Comparison of ENCODE assay signal across 8 cellular contexts in genomic region chr17:17782425-17783120, GRCh38. TPM values are rescaled to one million over a fixed set of nuclear protein-coding genes. Genes with fewer than 3 reads are reported as not detected.
A peak's percentile ranks its signal among the peaks of the same experiment; 100 is the strongest.
DNase-seq lines count a peak whose midpoint lies in the region; ATAC-seq and TF ChIP-seq lines count a peak whose summit lies in the region.

No MANE protein-coding gene starts in this region.

- H3K9ac ChIP-seq in iPS-15b (ENCODE audit: low read depth, low read length): peak overlapping the region; percentile 37
- peak overlapping the region; percentile 26 for H3K9ac ChIP-seq in smooth muscle cell (ENCODE audit: low read depth)

- no peak overlapping the region for H2AFZ ChIP-seq in smooth muscle cell (ENCODE audit: low read depth)

- no peaks in the 10 kb centered on the region for H3K36me3 Mint-ChIP-seq in activated naive CD8-positive, alpha-beta T cell treated with anti-CD3 and anti-CD28 coated beads, Interleukin-2, amount 10 ng/mL, durations not matched to agents 7 days and 5 days

- H3K9me3 ChIP-seq in iPS-15b (ENCODE audit: control insufficient read depth, insufficient read depth, low read length): no peaks in the 10 kb centered on the region
- H3K9me3 ChIP-seq in smooth muscle cell (replicated peaks; ENCODE audit: low read depth): no peaks in the 10 kb centered on the region

- peaks cover 100% of the 10 kb centered on the region for H4K20me1 ChIP-seq in smooth muscle cell (ENCODE audit: low read depth)

- peaks cover 20% of the 10 kb centered on the region for H3K4me1 ChIP-seq in iPS-15b (ENCODE audit: control insufficient read depth, insufficient read depth, low read length)
- H3K4me1 ChIP-seq in smooth muscle cell (ENCODE audit: low read depth): peaks cover 68% of the 10 kb centered on the region

- H3K4me3 ChIP-seq in iPS-15b (ENCODE audit: low read depth, low read length) (peak overlapping the region; percentile 59), smooth muscle cell (peak overlapping the region; percentile 60)

- peak overlapping the region; percentile 99 for H3K4me2 ChIP-seq in smooth muscle cell

- H3K27me3 ChIP-seq in iPS-15b (ENCODE audit: control insufficient read depth, insufficient read depth, low read length) (peaks cover 32% of the 10 kb centered on the region), smooth muscle cell (ENCODE audit: low read depth) (no peaks in the 10 kb centered on the region)

- H3K27ac ChIP-seq in smooth muscle cell (ENCODE audit: low read depth): no peak overlapping the region

- ATAC-seq in activated naive CD8-positive, alpha-beta T cell treated with anti-CD3 and anti-CD28 coated beads, Interleukin-2, amount 10 ng/mL, durations not matched to agents 7 days and 5 days (ENCODE audit: low read depth): peak; percentile 4
- ATAC-seq in GM21528 (IDR thresholded peaks at IDR 0.05; ENCODE audit: low FRiP score, unreplicated experiment) (no peak), HG02610 (IDR thresholded peaks at IDR 0.05; ENCODE audit: unreplicated experiment) (no peak)

- peak overlapping the region; percentile 83 for H3K4me3 Mint-ChIP-seq in activated naive CD8-positive, alpha-beta T cell treated with anti-CD3 and anti-CD28 coated beads, Interleukin-2, amount 10 ng/mL, durations not matched to agents 7 days and 5 days

- peak; percentile 55 for DNase-seq in NCI-H1092 treated with DMSO at 0.1 percent for 48 hours (lab: John Stamatoyannopoulos, UW)
- DNase-seq in NCI-H1092 (lab: John Stamatoyannopoulos, UW): no peak
- peak; percentile 51 for DNase-seq in activated naive CD8-positive, alpha-beta T cell treated with anti-CD3 and anti-CD28 coated beads, Interleukin-2, amount 10 ng/mL, durations not matched to agents 7 days and 5 days
- DNase-seq in smooth muscle cell (lab: John Stamatoyannopoulos, UW; ENCODE audit: unreplicated experiment): no peak

- no peak for TF ChIP-seq EP300 in Ishikawa (IDR thresholded peaks at IDR 0.05; ENCODE audit: borderline replicate concordance)

- H3F3A ChIP-seq in smooth muscle cell (ENCODE audit: low read depth): peaks cover 29% of the 10 kb centered on the region

- H3K36me3 ChIP-seq in iPS-15b (ENCODE audit: control insufficient read depth, insufficient read depth, low read length): no peaks in the 10 kb centered on the region
- no peaks in the 10 kb centered on the region for H3K36me3 ChIP-seq in smooth muscle cell (ENCODE audit: low read depth)

- TF ChIP-seq CTCF in smooth muscle cell (IDR thresholded peaks at IDR 0.05; ENCODE audit: borderline replicate concordance, insufficient read depth, poor library complexity, severe bottlenecking): no peak

- H3K27me3 Mint-ChIP-seq in activated naive CD8-positive, alpha-beta T cell treated with anti-CD3 and anti-CD28 coated beads, Interleukin-2, amount 10 ng/mL, durations not matched to agents 7 days and 5 days: peaks cover 8% of the 10 kb centered on the region

- H3K27ac Mint-ChIP-seq in activated naive CD8-positive, alpha-beta T cell treated with anti-CD3 and anti-CD28 coated beads, Interleukin-2, amount 10 ng/mL, durations not matched to agents 7 days and 5 days: no peak overlapping the region

- POLR2A ChIA-PET in activated naive CD8-positive, alpha-beta T cell treated with anti-CD3 and anti-CD28 coated beads, Interleukin-2, amount 10 ng/mL, durations not matched to agents 7 days and 5 days (lab: Charles Lee): no interaction called here

- no peaks in the 10 kb centered on the region for H3K9me3 Mint-ChIP-seq in activated naive CD8-positive, alpha-beta T cell treated with anti-CD3 and anti-CD28 coated beads, Interleukin-2, amount 10 ng/mL, durations not matched to agents 7 days and 5 days

- peaks cover 17% of the 10 kb centered on the region for H3K4me1 Mint-ChIP-seq in activated naive CD8-positive, alpha-beta T cell treated with anti-CD3 and anti-CD28 coated beads, Interleukin-2, amount 10 ng/mL, durations not matched to agents 7 days and 5 days

- TF ChIP-seq RAD21 in Ishikawa (IDR thresholded peaks at IDR 0.05; ENCODE audit: low read depth): no peak

- H3K79me2 ChIP-seq in smooth muscle cell (ENCODE audit: low read depth): peaks cover 62% of the 10 kb centered on the region

- WGBS in smooth muscle cell (ENCODE audit: low lambda C conversion rate): 0% methylated on average over 43 of the region's 73 CpGs

TF ChIP-seq in Ishikawa, 13 proteins besides CTCF, POLR2A, EP300 and RAD21:
- TF ChIP-seq MAX (IDR thresholded peaks at IDR 0.05) (no peak), TEAD4 (IDR thresholded peaks at IDR 0.05) (no peak), REST (IDR thresholded peaks at IDR 0.05; ENCODE audit: low read depth) (no peak), NFIC (IDR thresholded peaks at IDR 0.05) (no peak), ZBTB7A (IDR thresholded peaks at IDR 0.05; ENCODE audit: low read depth) (peak; percentile 10; the same call in 1 of the 2 replicates), CEBPB (IDR thresholded peaks at IDR 0.05) (no peak), CREB1 (IDR thresholded peaks at IDR 0.05; ENCODE audit: low read depth) (no peak), YY1 (IDR thresholded peaks at IDR 0.05; ENCODE audit: low read depth) (no peak), USF1 (IDR thresholded peaks at IDR 0.05) (no peak), EGR1 (IDR thresholded peaks at IDR 0.05) (no peak), TCF12 (IDR thresholded peaks at IDR 0.05; ENCODE audit: low read depth) (no peak), FOXM1 (IDR thresholded peaks at IDR 0.05; ENCODE audit: borderline replicate concordance, low read depth) (no peak), TAF1 (IDR thresholded peaks at IDR 0.05; ENCODE audit: low read depth) (0 out of 2 replicates have a peak, but pooled peaks have one; percentile 21)
TF ChIP-seq in Ishikawa: peak in this region for 2.

RNA-seq across cellular contexts. Expression of gene SREBF1, which starts 54.2 kb away (rescaled TPM):
- total RNA-seq in activated naive CD8-positive, alpha-beta T cell treated with anti-CD3 and anti-CD28 coated beads, Interleukin-2, amount 10 ng/mL, durations not matched to agents 7 days and 5 days: 100 to 1,000 TPM; 218 to 229 TPM
- 23.5 and 25.9 TPM in 2 replicates for total RNA-seq in smooth muscle cell
- polyA plus RNA-seq in smooth muscle cell: 45.4 and 53.5 TPM in 2 replicates

Comparison
In these comparisons a context has a peak if more than half of its experiments do, and no peak if none do; other contexts are left out.
1. DNase-seq: peak in NCI-H1092 treated with DMSO at 0.1 percent for 48 hours (single experiment) and activated naive CD8-positive, alpha-beta T cell treated with anti-CD3 and anti-CD28 coated beads, Interleukin-2, amount 10 ng/mL, durations not matched to agents 7 days and 5 days (single experiment); none in NCI-H1092 (single experiment) and smooth muscle cell (single experiment).